ENCODE assay signal across 21 cellular contexts in the genomic region with DNA sequence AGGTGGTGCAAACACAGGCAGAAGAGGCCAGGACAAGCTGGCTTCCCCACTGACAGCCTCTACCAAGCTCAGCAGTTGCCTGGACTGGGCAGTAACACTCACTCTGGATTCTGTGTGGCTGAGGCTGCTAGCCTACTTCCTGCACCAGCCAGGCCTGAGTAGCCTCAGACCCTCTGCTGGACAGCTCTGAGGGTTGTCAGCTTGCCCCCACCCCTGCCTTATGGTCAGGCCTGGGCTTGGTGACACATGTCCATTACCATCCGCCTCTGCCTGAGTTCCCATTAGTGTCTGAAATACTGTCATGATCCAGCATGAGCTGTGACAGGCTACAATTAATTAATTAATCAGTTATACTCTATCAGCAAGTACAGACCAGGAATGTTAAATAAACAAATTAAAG.
"Had no signal": no experiment of that assay in that cellular context is flagged by ENCODE, and none has a peak within 500 bp of the region (broad histone marks: within the 10 kb centered on the region; RNA-seq: fewer than 3 reads in every experiment).

No MANE protein-coding gene starts in this region.

- DNase-seq: activated CD4-positive, alpha-beta T cell treated with anti-CD3 and anti-CD28 coated beads for 48 hours; activated CD8-positive, alpha-beta memory T cell treated with anti-CD3 and anti-CD28 coated beads, Interleukin-2, amount 10 ng/mL, durations not matched to agents 7 days and 5 days; activated CD8-positive, alpha-beta T cell treated with anti-CD3 and anti-CD28 coated beads for 36 hours; activated effector memory CD4-positive, alpha-beta T cell treated with anti-CD3 and anti-CD28 coated beads, Interleukin-2, amount 50 U/mL, for 16 hours; activated naive CD4-positive, alpha-beta T cell treated with anti-CD3 and anti-CD28 coated beads, Interleukin-2, amount 10 ng/mL, durations not matched to agents 7 days and 5 days; activated T-cell treated with anti-CD3 and anti-CD28 coated beads for 4 hours; amygdala; cortex of kidney; heart right ventricle; kidney; lower lobe of right lung; naive thymus-derived CD8-positive, alpha-beta T cell; ovary; stimulated activated CD4-positive, alpha-beta T cell treated with anti-CD3 and anti-CD28 coated beads, Interleukin-15, amount 100 ng/mL, for 24 hours; stimulated activated CD4-positive, alpha-beta T cell treated with anti-CD3 and anti-CD28 coated beads, Interleukin-2, amount 100 ng/mL, for 48 hours; stimulated activated naive CD8-positive, alpha-beta T cell treated with anti-CD3 and anti-CD28 coated beads, Interleukin-15, Interleukin-2, amounts not matched to agents 100 U/mL and 50 U/mL, for 24 hours; SW 1271; T-helper 17 cell; upper lobe of left lung had no signal

- H3K27me3 ChIP-seq: ovary, upper lobe of left lung had no signal

- H3K36me3 ChIP-seq: heart right ventricle, lower lobe of right lung, ovary, upper lobe of left lung had no signal

- H3K9me3 ChIP-seq: heart right ventricle, lower lobe of right lung, ovary, upper lobe of left lung had no signal

- H3K27ac ChIP-seq: epithelial cell of prostate, heart right ventricle, lower lobe of right lung, ovary, upper lobe of left lung had no signal

- H3K4me3 ChIP-seq: heart right ventricle, lower lobe of right lung, ovary, smooth muscle cell, upper lobe of left lung had no signal

- H3K4me1 ChIP-seq: heart right ventricle, lower lobe of right lung, upper lobe of left lung had no signal
